8 cellular contexts compared by ENCODE assay signal in genomic region chr11:63682045-63682915, GRCh38. TPM values are rescaled to one million over a fixed set of nuclear protein-coding genes. Genes with fewer than 3 reads are reported as not detected.
DNase-seq lines count a peak whose midpoint lies in the region; TF ChIP-seq lines count a peak whose summit lies in the region.

No MANE protein-coding gene starts in this region.

- 1% methylated on average over 15 to 17 of the region's 17 CpGs for WGBS in endodermal cell (ENCODE audit: insufficient coverage in 1 of 2, insufficient read length in 1 of 2), 2 experiments
- 3% methylated on average over 17 of the region's 17 CpGs for WGBS in thyroid gland, 2 donors

- DNase-seq in SIG-M5 treated with dmso at 0.1 percent for 504 hours (lab: John Stamatoyannopoulos, UW; ENCODE audit: unreplicated experiment) (peak; percentile 53), SIG-M5 (lab: John Stamatoyannopoulos, UW) (no peak), HuH-7.5 (ENCODE audit: low spot score) (peak; percentile 93), endodermal cell (peak; percentile 71), thyroid gland (peak; percentile 38 to 46), GF-D8 (lab: John Stamatoyannopoulos, UW) (no peak)

- H3K27ac Mint-ChIP-seq in endodermal cell = peak overlapping the region; percentile 92

- peaks cover 57% of the 10 kb centered on the region for H3K79me2 ChIP-seq in SU-DHL-6 (ENCODE audit: insufficient read depth, low read length)

- H3K36me3 Mint-ChIP-seq in endodermal cell (ENCODE audit: low read depth) = peaks cover 7% of the 10 kb centered on the region

- H3K9ac ChIP-seq in SU-DHL-6 (ENCODE audit: low read length) (peak overlapping the region; percentile 90), endodermal cell (ENCODE audit: extremely low read depth, low read length, poor library complexity, severe bottlenecking) (peak overlapping the region; percentile 65)

- intact Hi-C loops in thyroid gland (cut with DNase I) = no loop called here

- H3K4me1 Mint-ChIP-seq in endodermal cell = peaks cover 19% of the 10 kb centered on the region

- H3K27ac ChIP-seq in SU-DHL-6 (ENCODE audit: low read depth, low read length) (peak overlapping the region; percentile 80), endodermal cell (ENCODE audit: low read depth, low read length) (peak overlapping the region; percentile 88), thyroid gland (peak overlapping the region; percentile 93 to 99 (median 99))

- no peaks in the 10 kb centered on the region; the same call in 1 of the 2 replicates for H4K20me1 ChIP-seq in SU-DHL-6 (ENCODE audit: low read depth, low read length)

- peak overlapping the region; percentile 75 for H3K4me2 ChIP-seq in SU-DHL-6 (ENCODE audit: low read depth, low read length, poor library complexity, severe bottlenecking)

- H3K27me3 ChIP-seq in SU-DHL-6 (ENCODE audit: low read length) (no peaks in the 10 kb centered on the region), endodermal cell (ENCODE audit: control insufficient read depth, insufficient read depth, low read length, poor library complexity, severe bottlenecking) (no peaks in the 10 kb centered on the region), mononuclear cell (ENCODE audit: insufficient read depth, low read length) (no peaks in the 10 kb centered on the region), thyroid gland (no peaks in the 10 kb centered on the region)

- TF ChIP-seq CTCF in SU-DHL-6 (IDR thresholded peaks at IDR 0.05; ENCODE audit: insufficient read depth, low read length, poor library complexity, severe bottlenecking) (no peak), endodermal cell (conservative IDR thresholded peaks at IDR 0.05) (peak; percentile 64), thyroid gland (IDR thresholded peaks at IDR 0.05) (peak in 4 of 6 experiments; percentile 32 to 88 (median 41))

- no peaks in the 10 kb centered on the region for H3K27me3 Mint-ChIP-seq in endodermal cell (ENCODE audit: insufficient read depth)

- H3K4me1 ChIP-seq in endodermal cell (ENCODE audit: control insufficient read depth, insufficient read depth, low read length) (peaks cover 3% of the 10 kb centered on the region), mononuclear cell (ENCODE audit: insufficient read depth, low read length) (peaks cover 59% of the 10 kb centered on the region), thyroid gland (peaks cover 17 to 19% of the 10 kb centered on the region in 2 donors)

- no peaks in the 10 kb centered on the region for H3K9me3 Mint-ChIP-seq in endodermal cell

- no peaks in the 10 kb centered on the region for H3K9me2 ChIP-seq in SU-DHL-6 (replicated peaks; ENCODE audit: insufficient read depth, low read length)

- H2AFZ ChIP-seq in SU-DHL-6 (ENCODE audit: low read depth, low read length, severe bottlenecking) = peak overlapping the region; percentile 92

- H3K4me3 Mint-ChIP-seq in endodermal cell = peak overlapping the region; percentile 84

- no peaks in the 10 kb centered on the region for H3K9me3 ChIP-seq in SU-DHL-6 (ENCODE audit: insufficient read depth, low read length)
- H3K9me3 ChIP-seq in endodermal cell (ENCODE audit: control insufficient read depth, low read length) = no peaks in the 10 kb centered on the region
- no peaks in the 10 kb centered on the region for H3K9me3 ChIP-seq in mononuclear cell (ENCODE audit: low read depth, low read length)
- no peaks in the 10 kb centered on the region for H3K9me3 ChIP-seq in thyroid gland

- TF ChIP-seq POLR2A in thyroid gland (IDR thresholded peaks at IDR 0.05) = peak in 1 of 2 donors; percentile 4

- H3K4me3 ChIP-seq in SU-DHL-6 (ENCODE audit: insufficient read depth, low read length, poor library complexity, severe bottlenecking) = peak overlapping the region; percentile 80
- peak overlapping the region; percentile 92 for H3K4me3 ChIP-seq in endodermal cell (ENCODE audit: low read length)
- peak overlapping the region; percentile 93 for H3K4me3 ChIP-seq in mononuclear cell (ENCODE audit: low read length)
- H3K4me3 ChIP-seq in thyroid gland (replicated peaks in 1 of 3) = peak overlapping the region; percentile 87 to 97 (median 97)

- H3K36me3 ChIP-seq in SU-DHL-6 (ENCODE audit: low read length) (no peaks in the 10 kb centered on the region), endodermal cell (ENCODE audit: control insufficient read depth, insufficient read depth, low read length) (no peaks in the 10 kb centered on the region), thyroid gland (no peaks in the 10 kb centered on the region)

- no peaks in the 10 kb centered on the region for H3F3A ChIP-seq in SU-DHL-6 (ENCODE audit: insufficient read depth)

RNA-seq across cellular contexts. Expression of gene RTN3, which starts 1.0 kb away (rescaled TPM):
- total RNA-seq in endodermal cell (100 to 1,000 TPM; 128 to 160 TPM), mononuclear cell (65.1 TPM), thyroid gland (100 to 1,000 TPM; 155 to 232 (median 209) TPM)
- polyA plus RNA-seq in endodermal cell (2013, experiment 1 of 2) = 247 TPM
- polyA plus RNA-seq in endodermal cell (2013, experiment 2 of 2) = 213 TPM

RNA-seq across cellular contexts. Expression of gene ATL3, which starts 11.1 kb away (rescaled TPM):
- total RNA-seq in endodermal cell = 10 to 100 TPM; 33.8 to 38.0 TPM
- polyA plus RNA-seq in endodermal cell (2013, experiment 1 of 2) = 10.3 TPM
- polyA plus RNA-seq in endodermal cell (2013, experiment 2 of 2) = 10.8 TPM
- 29.8 TPM for total RNA-seq in mononuclear cell
- total RNA-seq in thyroid gland = 100 to 1,000 TPM in 2 of 4 donors, 10 to 100 TPM in 2; 78.7 to 106 (median 98.4) TPM

Comparison
In these comparisons a context has a peak if more than half of its experiments do, and no peak if none do; other contexts are left out.
1. DNase-seq: peak in SIG-M5 treated with dmso at 0.1 percent for 504 hours (single experiment), HuH-7.5 (single experiment), endodermal cell (single experiment) and thyroid gland (2 of 2); none in SIG-M5 (single experiment) and GF-D8 (single experiment).
2. Peak in every context shown above with its lines, with median percentiles within 50 percentile points of each other: H3K27ac ChIP-seq and H3K4me3 ChIP-seq.